In genomic region chr12:20460956-20461355, GRCh38 we compare ENCODE assay signal across 30 cellular contexts.
"Had no signal": no experiment of that assay in that cellular context is flagged by ENCODE, and none has a peak within 500 bp of the region (broad histone marks: within the 10 kb centered on the region; RNA-seq: fewer than 3 reads in every experiment).

No MANE protein-coding gene starts in this region.

- H3K36me3 ChIP-seq: neutrophil, ovary, right lobe of liver, sigmoid colon, stomach, thoracic aorta, thyroid gland, tibial nerve, upper lobe of right lung, uterus had no signal

- H3K36me3 Mint-ChIP-seq: naive thymus-derived CD8-positive, alpha-beta T cell; natural killer cell treated with Interleukin-12 subunit alpha and Interleukin-12 subunit beta and Interleukin-15 and Interleukin-18, amount 100 ng/mL, for 72 hours; stimulated activated effector memory CD8-positive, alpha-beta T cell treated with anti-CD3 and anti-CD28 coated beads, Interleukin-12 subunit alpha, Interleukin-12 subunit beta, amount 100 ng/mL, for 72 hours; stimulated activated naive B cell treated with anti-CD40 and anti-IgM and Interleukin-4, amounts not matched to agents 10 μg/mL and 1 μg/mL and 100 μg/mL, for 72 hours had no signal

- H3K27ac Mint-ChIP-seq: naive thymus-derived CD8-positive, alpha-beta T cell; natural killer cell treated with Interleukin-12 subunit alpha and Interleukin-12 subunit beta and Interleukin-15 and Interleukin-18, amount 100 ng/mL, for 72 hours; nephron progenitor cell; progenitor cell of endocrine pancreas; stimulated activated effector memory CD8-positive, alpha-beta T cell treated with anti-CD3 and anti-CD28 coated beads, Interleukin-12 subunit alpha, Interleukin-12 subunit beta, amount 100 ng/mL, for 72 hours; stimulated activated naive B cell treated with anti-CD40 and anti-IgM and Interleukin-4, amounts not matched to agents 10 μg/mL and 1 μg/mL and 100 μg/mL, for 72 hours; stimulated activated naive CD8-positive, alpha-beta T cell treated with anti-CD3 and anti-CD28 coated beads, Interleukin-15, Interleukin-2, amounts not matched to agents 100 ng/mL and 50 ng/mL, for 24 hours had no signal

- H3K4me3 Mint-ChIP-seq: naive thymus-derived CD8-positive, alpha-beta T cell; natural killer cell treated with Interleukin-12 subunit alpha and Interleukin-12 subunit beta and Interleukin-15 and Interleukin-18, amount 100 ng/mL, for 72 hours; nephron progenitor cell; neural crest cell; stimulated activated effector memory CD8-positive, alpha-beta T cell treated with anti-CD3 and anti-CD28 coated beads, Interleukin-12 subunit alpha, Interleukin-12 subunit beta, amount 100 ng/mL, for 72 hours; stimulated activated naive B cell treated with anti-CD40 and anti-IgM and Interleukin-4, amounts not matched to agents 10 μg/mL and 1 μg/mL and 100 μg/mL, for 72 hours; stimulated activated naive CD8-positive, alpha-beta T cell treated with anti-CD3 and anti-CD28 coated beads, Interleukin-15, Interleukin-2, amounts not matched to agents 100 ng/mL and 50 ng/mL, for 24 hours had no signal

- H3K79me2 ChIP-seq: parathyroid adenoma had no signal

- H3K27ac ChIP-seq: neutrophil, ovary, parathyroid adenoma, psoas muscle, right lobe of liver, stomach, thyroid gland, tibial nerve, upper lobe of right lung, uterus had no signal

- H3K9ac ChIP-seq: parathyroid adenoma had no signal

- H3K4me3 ChIP-seq: ovary, psoas muscle, right lobe of liver, sigmoid colon, stomach, thoracic aorta, thyroid gland, tibial nerve, upper lobe of right lung, uterus had no signal

- H3K9me3 Mint-ChIP-seq: naive thymus-derived CD8-positive, alpha-beta T cell; natural killer cell treated with Interleukin-12 subunit alpha and Interleukin-12 subunit beta and Interleukin-15 and Interleukin-18, amount 100 ng/mL, for 72 hours; nephron progenitor cell; neural crest cell; stimulated activated effector memory CD8-positive, alpha-beta T cell treated with anti-CD3 and anti-CD28 coated beads, Interleukin-12 subunit alpha, Interleukin-12 subunit beta, amount 100 ng/mL, for 72 hours; stimulated activated naive B cell treated with anti-CD40 and anti-IgM and Interleukin-4, amounts not matched to agents 10 μg/mL and 1 μg/mL and 100 μg/mL, for 72 hours; stimulated activated naive CD8-positive, alpha-beta T cell treated with anti-CD3 and anti-CD28 coated beads, Interleukin-15, Interleukin-2, amounts not matched to agents 100 ng/mL and 50 ng/mL, for 24 hours had no signal

- H3K27me3 Mint-ChIP-seq: naive thymus-derived CD8-positive, alpha-beta T cell; natural killer cell treated with Interleukin-12 subunit alpha and Interleukin-12 subunit beta and Interleukin-15 and Interleukin-18, amount 100 ng/mL, for 72 hours; progenitor cell of endocrine pancreas; stimulated activated naive B cell treated with anti-CD40 and anti-IgM and Interleukin-4, amounts not matched to agents 10 μg/mL and 1 μg/mL and 100 μg/mL, for 72 hours had no signal

- H3K9me3 ChIP-seq: neutrophil, ovary, psoas muscle, right lobe of liver, sigmoid colon, stomach, thoracic aorta, thyroid gland, tibial nerve, upper lobe of right lung, uterus had no signal

- H3K27me3 ChIP-seq: neutrophil, ovary, right lobe of liver, sigmoid colon, stomach, thyroid gland, tibial nerve, upper lobe of right lung, uterus had no signal

- ATAC-seq: naive thymus-derived CD8-positive, alpha-beta T cell; natural killer cell treated with Interleukin-12 subunit alpha and Interleukin-12 subunit beta and Interleukin-15 and Interleukin-18, amount 100 ng/mL, for 72 hours; psoas muscle; right cardiac atrium; right lobe of liver; stimulated activated effector memory CD8-positive, alpha-beta T cell treated with anti-CD3 and anti-CD28 coated beads, Interleukin-12 subunit alpha, Interleukin-12 subunit beta, amount 100 ng/mL, for 72 hours; stimulated activated naive B cell treated with anti-CD40 and anti-IgM and Interleukin-4, amounts not matched to agents 10 μg/mL and 1 μg/mL and 100 μg/mL, for 72 hours; upper lobe of right lung had no signal

- DNase-seq: naive thymus-derived CD8-positive, alpha-beta T cell; nephron progenitor cell; nucleus accumbens; ovary; posterior cingulate gyrus; psoas muscle; right cardiac atrium; right lobe of liver; sigmoid colon; small intestine; stimulated activated CD4-positive, alpha-beta T cell treated with anti-CD3 and anti-CD28 coated beads, Interleukin-15, amount 100 ng/mL, for 24 hours; stimulated activated CD4-positive, alpha-beta T cell treated with anti-CD3 and anti-CD28 coated beads, Interleukin-2, amount 100 ng/mL, for 24 hours; stimulated activated CD4-positive, alpha-beta T cell treated with anti-CD3 and anti-CD28 coated beads, Interleukin-2, amount 100 ng/mL, for 48 hours; stimulated activated CD4-positive, alpha-beta T cell treated with anti-CD3 and anti-CD28 coated beads, Interleukin-4, amount 100 ng/mL, for 24 hours; stimulated activated naive B cell treated with anti-CD40 and anti-IgM and Interleukin-4, amounts not matched to agents 10 μg/mL and 1 μg/mL and 100 μg/mL, for 72 hours; stimulated activated naive CD4-positive, alpha-beta T cell treated with Interleukin-2 at 50 U/mL for 16 hours; stomach; thyroid gland; trophoblast cell; upper lobe of right lung; uterus had no signal

- H3K4me1 Mint-ChIP-seq: naive thymus-derived CD8-positive, alpha-beta T cell; nephron progenitor cell; stimulated activated effector memory CD8-positive, alpha-beta T cell treated with anti-CD3 and anti-CD28 coated beads, Interleukin-12 subunit alpha, Interleukin-12 subunit beta, amount 100 ng/mL, for 72 hours; stimulated activated naive B cell treated with anti-CD40 and anti-IgM and Interleukin-4, amounts not matched to agents 10 μg/mL and 1 μg/mL and 100 μg/mL, for 72 hours had no signal

- H3K4me1 ChIP-seq: parathyroid adenoma, right lobe of liver, upper lobe of right lung, uterus had no signal
